In the genomic region with DNA sequence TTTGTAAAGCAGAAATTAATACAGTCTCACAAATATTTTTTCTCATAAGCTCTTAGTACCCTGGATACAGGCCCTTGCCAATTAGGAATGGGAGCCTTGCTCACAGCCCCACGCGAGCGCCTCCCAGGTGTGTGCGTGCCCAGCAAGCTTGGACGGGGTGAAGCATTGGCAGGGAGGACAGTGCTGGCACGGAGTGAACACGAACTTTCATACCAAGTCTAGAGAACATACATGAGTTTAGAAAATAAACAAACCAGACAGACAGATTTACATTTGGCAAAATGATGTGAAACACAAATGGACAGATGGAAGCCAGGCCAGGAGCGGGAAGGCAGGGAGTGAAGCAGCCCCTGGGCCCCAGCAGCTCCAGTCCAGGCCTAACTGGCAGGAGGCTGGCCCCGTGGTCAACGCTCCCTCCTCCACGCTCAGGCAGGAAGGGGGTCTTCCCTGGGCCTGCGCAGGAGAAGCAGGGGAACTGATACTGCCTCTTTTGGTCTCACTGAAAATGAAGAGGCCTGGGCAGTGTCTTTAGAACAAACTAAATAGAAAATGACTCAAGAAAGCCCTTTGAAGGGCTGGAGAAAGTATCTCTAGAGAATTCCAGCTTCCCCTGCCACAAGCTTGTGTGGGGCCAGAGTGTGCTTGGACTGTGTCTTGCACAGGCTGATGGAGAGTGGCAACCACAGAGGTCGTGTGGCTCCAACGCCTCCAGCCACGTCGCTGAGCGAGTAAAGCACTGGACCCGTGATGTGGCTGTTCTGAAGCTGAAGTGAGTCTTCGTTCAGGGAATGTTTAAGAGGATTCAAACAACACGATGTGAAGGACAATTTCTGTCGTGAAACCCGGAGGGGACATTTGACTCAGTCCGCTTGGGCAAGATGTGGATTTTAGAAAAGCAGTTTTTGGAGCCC, we compare ENCODE assay signal across 2 cellular contexts.
TF ChIP-seq lines count a peak whose summit lies in the region.

No MANE protein-coding gene starts in this region.

TF ChIP-seq in GM12878, 131 proteins besides CTCF, POLR2A, EP300 and RAD21:
- TF ChIP-seq CBFB (IDR thresholded peaks at IDR 0.05; ENCODE audit: low read depth) (no peak), BACH1 (IDR thresholded peaks at IDR 0.05; ENCODE audit: borderline replicate concordance) (no peak), TBL1XR1 (IDR thresholded peaks at IDR 0.05; ENCODE audit: low read depth, low read length) (no peak), SPI1 (IDR thresholded peaks at IDR 0.05; ENCODE audit: borderline replicate concordance, insufficient read depth, low read depth, low read length) (peak; percentile 74; the same call in 1 of the 2 replicates), ASH2L (IDR thresholded peaks at IDR 0.05; ENCODE audit: borderline replicate concordance, low read depth) (no peak), WRNIP1 (IDR thresholded peaks at IDR 0.05; ENCODE audit: borderline replicate concordance, low read depth, low read length) (no peak), KDM1A (IDR thresholded peaks at IDR 0.05; ENCODE audit: borderline replicate concordance) (no peak)
- TF ChIP-seq, protein P1, sequence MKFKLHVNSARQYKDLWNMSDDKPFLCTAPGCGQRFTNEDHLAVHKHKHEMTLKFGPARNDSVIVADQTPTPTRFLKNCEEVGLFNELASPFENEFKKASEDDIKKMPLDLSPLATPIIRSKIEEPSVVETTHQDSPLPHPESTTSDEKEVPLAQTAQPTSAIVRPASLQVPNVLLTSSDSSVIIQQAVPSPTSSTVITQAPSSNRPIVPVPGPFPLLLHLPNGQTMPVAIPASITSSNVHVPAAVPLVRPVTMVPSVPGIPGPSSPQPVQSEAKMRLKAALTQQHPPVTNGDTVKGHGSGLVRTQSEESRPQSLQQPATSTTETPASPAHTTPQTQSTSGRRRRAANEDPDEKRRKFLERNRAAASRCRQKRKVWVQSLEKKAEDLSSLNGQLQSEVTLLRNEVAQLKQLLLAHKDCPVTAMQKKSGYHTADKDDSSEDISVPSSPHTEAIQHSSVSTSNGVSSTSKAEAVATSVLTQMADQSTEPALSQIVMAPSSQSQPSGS (IDR thresholded peaks at IDR 0.05; ENCODE audit: low read length), result no peak
- TF ChIP-seq, protein P2, sequence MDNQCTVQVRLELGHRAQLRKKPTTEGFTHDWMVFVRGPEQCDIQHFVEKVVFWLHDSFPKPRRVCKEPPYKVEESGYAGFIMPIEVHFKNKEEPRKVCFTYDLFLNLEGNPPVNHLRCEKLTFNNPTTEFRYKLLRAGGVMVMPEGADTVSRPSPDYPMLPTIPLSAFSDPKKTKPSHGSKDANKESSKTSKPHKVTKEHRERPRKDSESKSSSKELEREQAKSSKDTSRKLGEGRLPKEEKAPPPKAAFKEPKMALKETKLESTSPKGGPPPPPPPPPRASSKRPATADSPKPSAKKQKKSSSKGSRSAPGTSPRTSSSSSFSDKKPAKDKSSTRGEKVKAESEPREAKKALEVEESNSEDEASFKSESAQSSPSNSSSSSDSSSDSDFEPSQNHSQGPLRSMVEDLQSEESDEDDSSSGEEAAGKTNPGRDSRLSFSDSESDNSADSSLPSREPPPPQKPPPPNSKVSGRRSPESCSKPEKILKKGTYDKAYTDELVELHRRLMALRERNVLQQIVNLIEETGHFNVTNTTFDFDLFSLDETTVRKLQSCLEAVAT (IDR thresholded peaks at IDR 0.05), result peak; percentile 72; the same call in 1 of the 2 replicates

TF ChIP-seq in GM23338, 12 proteins besides CTCF, POLR2A, EP300 and RAD21:
- TF ChIP-seq ZNF114 (CRISPR knock-in tag; IDR thresholded peaks at IDR 0.05) (no peak), CREB1 (CRISPR knock-in tag; IDR thresholded peaks at IDR 0.05; ENCODE audit: low read depth) (no peak), STAT1 (IDR thresholded peaks at IDR 0.05; ENCODE audit: unreplicated experiment) (no peak), EZH2phosphoT487 (IDR thresholded peaks at IDR 0.05; ENCODE audit: unreplicated experiment) (no peak), ZNF331 (CRISPR knock-in tag; IDR thresholded peaks at IDR 0.05; ENCODE audit: low read depth) (no peak), NANOG (IDR thresholded peaks at IDR 0.05; ENCODE audit: borderline replicate concordance) (no peak)
- TF ChIP-seq, protein P3, sequence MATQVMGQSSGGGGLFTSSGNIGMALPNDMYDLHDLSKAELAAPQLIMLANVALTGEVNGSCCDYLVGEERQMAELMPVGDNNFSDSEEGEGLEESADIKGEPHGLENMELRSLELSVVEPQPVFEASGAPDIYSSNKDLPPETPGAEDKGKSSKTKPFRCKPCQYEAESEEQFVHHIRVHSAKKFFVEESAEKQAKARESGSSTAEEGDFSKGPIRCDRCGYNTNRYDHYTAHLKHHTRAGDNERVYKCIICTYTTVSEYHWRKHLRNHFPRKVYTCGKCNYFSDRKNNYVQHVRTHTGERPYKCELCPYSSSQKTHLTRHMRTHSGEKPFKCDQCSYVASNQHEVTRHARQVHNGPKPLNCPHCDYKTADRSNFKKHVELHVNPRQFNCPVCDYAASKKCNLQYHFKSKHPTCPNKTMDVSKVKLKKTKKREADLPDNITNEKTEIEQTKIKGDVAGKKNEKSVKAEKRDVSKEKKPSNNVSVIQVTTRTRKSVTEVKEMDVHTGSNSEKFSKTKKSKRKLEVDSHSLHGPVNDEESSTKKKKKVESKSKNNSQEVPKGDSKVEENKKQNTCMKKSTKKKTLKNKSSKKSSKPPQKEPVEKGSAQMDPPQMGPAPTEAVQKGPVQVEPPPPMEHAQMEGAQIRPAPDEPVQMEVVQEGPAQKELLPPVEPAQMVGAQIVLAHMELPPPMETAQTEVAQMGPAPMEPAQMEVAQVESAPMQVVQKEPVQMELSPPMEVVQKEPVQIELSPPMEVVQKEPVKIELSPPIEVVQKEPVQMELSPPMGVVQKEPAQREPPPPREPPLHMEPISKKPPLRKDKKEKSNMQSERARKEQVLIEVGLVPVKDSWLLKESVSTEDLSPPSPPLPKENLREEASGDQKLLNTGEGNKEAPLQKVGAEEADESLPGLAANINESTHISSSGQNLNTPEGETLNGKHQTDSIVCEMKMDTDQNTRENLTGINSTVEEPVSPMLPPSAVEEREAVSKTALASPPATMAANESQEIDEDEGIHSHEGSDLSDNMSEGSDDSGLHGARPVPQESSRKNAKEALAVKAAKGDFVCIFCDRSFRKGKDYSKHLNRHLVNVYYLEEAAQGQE (IDR thresholded peaks at IDR 0.05; ENCODE audit: unreplicated experiment), result no peak
- TF ChIP-seq, protein P4, sequence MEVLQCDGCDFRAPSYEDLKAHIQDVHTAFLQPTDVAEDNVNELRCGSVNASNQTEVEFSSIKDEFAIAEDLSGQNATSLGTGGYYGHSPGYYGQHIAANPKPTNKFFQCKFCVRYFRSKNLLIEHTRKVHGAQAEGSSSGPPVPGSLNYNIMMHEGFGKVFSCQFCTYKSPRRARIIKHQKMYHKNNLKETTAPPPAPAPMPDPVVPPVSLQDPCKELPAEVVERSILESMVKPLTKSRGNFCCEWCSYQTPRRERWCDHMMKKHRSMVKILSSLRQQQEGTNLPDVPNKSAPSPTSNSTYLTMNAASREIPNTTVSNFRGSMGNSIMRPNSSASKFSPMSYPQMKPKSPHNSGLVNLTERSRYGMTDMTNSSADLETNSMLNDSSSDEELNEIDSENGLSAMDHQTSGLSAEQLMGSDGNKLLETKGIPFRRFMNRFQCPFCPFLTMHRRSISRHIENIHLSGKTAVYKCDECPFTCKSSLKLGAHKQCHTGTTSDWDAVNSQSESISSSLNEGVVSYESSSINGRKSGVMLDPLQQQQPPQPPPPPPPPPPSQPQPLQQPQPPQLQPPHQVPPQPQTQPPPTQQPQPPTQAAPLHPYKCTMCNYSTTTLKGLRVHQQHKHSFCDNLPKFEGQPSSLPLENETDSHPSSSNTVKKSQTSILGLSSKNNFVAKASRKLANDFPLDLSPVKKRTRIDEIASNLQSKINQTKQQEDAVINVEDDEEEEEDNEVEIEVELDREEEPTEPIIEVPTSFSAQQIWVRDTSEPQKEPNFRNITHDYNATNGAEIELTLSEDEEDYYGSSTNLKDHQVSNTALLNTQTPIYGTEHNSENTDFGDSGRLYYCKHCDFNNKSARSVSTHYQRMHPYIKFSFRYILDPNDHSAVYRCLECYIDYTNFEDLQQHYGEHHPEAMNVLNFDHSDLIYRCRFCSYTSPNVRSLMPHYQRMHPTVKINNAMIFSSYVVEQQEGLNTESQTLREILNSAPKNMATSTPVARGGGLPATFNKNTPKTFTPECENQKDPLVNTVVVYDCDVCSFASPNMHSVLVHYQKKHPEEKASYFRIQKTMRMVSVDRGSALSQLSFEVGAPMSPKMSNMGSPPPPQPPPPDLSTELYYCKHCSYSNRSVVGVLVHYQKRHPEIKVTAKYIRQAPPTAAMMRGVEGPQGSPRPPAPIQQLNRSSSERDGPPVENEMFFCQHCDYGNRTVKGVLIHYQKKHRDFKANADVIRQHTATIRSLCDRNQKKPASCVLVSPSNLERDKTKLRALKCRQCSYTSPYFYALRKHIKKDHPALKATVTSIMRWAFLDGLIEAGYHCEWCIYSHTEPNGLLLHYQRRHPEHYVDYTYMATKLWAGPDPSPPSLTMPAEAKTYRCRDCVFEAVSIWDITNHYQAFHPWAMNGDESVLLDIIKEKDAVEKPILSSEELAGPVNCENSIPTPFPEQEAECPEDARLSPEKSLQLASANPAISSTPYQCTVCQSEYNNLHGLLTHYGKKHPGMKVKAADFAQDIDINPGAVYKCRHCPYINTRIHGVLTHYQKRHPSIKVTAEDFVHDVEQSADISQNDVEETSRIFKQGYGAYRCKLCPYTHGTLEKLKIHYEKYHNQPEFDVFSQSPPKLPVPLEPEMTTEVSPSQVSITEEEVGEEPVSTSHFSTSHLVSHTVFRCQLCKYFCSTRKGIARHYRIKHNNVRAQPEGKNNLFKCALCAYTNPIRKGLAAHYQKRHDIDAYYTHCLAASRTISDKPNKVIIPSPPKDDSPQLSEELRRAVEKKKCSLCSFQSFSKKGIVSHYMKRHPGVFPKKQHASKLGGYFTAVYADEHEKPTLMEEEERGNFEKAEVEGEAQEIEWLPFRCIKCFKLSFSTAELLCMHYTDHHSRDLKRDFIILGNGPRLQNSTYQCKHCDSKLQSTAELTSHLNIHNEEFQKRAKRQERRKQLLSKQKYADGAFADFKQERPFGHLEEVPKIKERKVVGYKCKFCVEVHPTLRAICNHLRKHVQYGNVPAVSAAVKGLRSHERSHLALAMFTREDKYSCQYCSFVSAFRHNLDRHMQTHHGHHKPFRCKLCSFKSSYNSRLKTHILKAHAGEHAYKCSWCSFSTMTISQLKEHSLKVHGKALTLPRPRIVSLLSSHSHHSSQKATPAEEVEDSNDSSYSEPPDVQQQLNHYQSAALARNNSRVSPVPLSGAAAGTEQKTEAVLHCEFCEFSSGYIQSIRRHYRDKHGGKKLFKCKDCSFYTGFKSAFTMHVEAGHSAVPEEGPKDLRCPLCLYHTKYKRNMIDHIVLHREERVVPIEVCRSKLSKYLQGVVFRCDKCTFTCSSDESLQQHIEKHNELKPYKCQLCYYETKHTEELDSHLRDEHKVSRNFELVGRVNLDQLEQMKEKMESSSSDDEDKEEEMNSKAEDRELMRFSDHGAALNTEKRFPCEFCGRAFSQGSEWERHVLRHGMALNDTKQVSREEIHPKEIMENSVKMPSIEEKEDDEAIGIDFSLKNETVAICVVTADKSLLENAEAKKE (CRISPR knock-in tag; IDR thresholded peaks at IDR 0.05), result no peak
- TF ChIP-seq, protein P5, sequence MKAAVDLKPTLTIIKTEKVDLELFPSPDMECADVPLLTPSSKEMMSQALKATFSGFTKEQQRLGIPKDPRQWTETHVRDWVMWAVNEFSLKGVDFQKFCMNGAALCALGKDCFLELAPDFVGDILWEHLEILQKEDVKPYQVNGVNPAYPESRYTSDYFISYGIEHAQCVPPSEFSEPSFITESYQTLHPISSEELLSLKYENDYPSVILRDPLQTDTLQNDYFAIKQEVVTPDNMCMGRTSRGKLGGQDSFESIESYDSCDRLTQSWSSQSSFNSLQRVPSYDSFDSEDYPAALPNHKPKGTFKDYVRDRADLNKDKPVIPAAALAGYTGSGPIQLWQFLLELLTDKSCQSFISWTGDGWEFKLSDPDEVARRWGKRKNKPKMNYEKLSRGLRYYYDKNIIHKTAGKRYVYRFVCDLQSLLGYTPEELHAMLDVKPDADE (IDR thresholded peaks at IDR 0.05), result no peak
